In genomic region chr4:145843651-145844050, GRCh38 we compare ENCODE assay signal across 1 cellular context.
TF ChIP-seq lines count a peak whose summit lies in the region.

No MANE protein-coding gene starts in this region.

TF ChIP-seq in IMR-90, 13 proteins besides CTCF, POLR2A, EP300 and RAD21 (continued from another document):
- TF ChIP-seq MAFK (IDR thresholded peaks at IDR 0.05; ENCODE audit: low read depth, low read length) (no peak), FOS (IDR thresholded peaks at IDR 0.05; ENCODE audit: low read depth, low read length) (no peak), MXI1 (IDR thresholded peaks at IDR 0.05; ENCODE audit: borderline replicate concordance, low read depth, low read length) (no peak), MAZ (IDR thresholded peaks at IDR 0.05; ENCODE audit: borderline replicate concordance, low read depth, low read length) (no peak), RCOR1 (IDR thresholded peaks at IDR 0.05; ENCODE audit: insufficient replicate concordance, low read length) (no peak), SMC3 (IDR thresholded peaks at IDR 0.05; ENCODE audit: low read depth, low read length) (no peak), RFX5 (IDR thresholded peaks at IDR 0.05; ENCODE audit: low read depth, low read length) (no peak)
